2 cellular contexts compared by ENCODE assay signal in genomic region chr19:14550201-14550754, GRCh38.
TF ChIP-seq lines count a peak whose summit lies in the region.

No MANE protein-coding gene starts in this region.

TF ChIP-seq in liver, 16 proteins besides CTCF, POLR2A, EP300 and RAD21:
- no peak for TF ChIP-seq FOXA2 (IDR thresholded peaks at IDR 0.05)
- TF ChIP-seq, protein P1, sequence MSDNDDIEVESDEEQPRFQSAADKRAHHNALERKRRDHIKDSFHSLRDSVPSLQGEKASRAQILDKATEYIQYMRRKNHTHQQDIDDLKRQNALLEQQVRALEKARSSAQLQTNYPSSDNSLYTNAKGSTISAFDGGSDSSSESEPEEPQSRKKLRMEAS (IDR thresholded peaks at IDR 0.05), result peak; percentile 16
- TF ChIP-seq GABPA (IDR thresholded peaks at IDR 0.05 in 1 of 2, conservative IDR thresholded peaks at IDR 0.05 in 1 of 2), result no peak
- TF ChIP-seq JUND (IDR thresholded peaks at IDR 0.05), result no peak
- TF ChIP-seq, protein P2, sequence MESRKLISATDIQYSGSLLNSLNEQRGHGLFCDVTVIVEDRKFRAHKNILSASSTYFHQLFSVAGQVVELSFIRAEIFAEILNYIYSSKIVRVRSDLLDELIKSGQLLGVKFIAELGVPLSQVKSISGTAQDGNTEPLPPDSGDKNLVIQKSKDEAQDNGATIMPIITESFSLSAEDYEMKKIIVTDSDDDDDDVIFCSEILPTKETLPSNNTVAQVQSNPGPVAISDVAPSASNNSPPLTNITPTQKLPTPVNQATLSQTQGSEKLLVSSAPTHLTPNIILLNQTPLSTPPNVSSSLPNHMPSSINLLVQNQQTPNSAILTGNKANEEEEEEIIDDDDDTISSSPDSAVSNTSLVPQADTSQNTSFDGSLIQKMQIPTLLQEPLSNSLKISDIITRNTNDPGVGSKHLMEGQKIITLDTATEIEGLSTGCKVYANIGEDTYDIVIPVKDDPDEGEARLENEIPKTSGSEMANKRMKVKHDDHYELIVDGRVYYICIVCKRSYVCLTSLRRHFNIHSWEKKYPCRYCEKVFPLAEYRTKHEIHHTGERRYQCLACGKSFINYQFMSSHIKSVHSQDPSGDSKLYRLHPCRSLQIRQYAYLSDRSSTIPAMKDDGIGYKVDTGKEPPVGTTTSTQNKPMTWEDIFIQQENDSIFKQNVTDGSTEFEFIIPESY (IDR thresholded peaks at IDR 0.05), result no peak
- peak in 1 of 2 donors; percentile 32 for TF ChIP-seq RXRA (IDR thresholded peaks at IDR 0.05)
- TF ChIP-seq SP1 (IDR thresholded peaks at IDR 0.05), result peak; percentile 47
- TF ChIP-seq ATF3 (IDR thresholded peaks at IDR 0.05), result no peak
- no peak for TF ChIP-seq REST (IDR thresholded peaks at IDR 0.05)
- peak; percentile 36 to 72 for TF ChIP-seq EGR1 (IDR thresholded peaks at IDR 0.05; ENCODE audit: low read depth in 2 of 2)
- no peak for TF ChIP-seq HNF4G (IDR thresholded peaks at IDR 0.05)
- TF ChIP-seq TAF1 (conservative IDR thresholded peaks at IDR 0.05), result no peak
- TF ChIP-seq YY1 (IDR thresholded peaks at IDR 0.05), result no peak
- no peak for TF ChIP-seq NR2F2 (IDR thresholded peaks at IDR 0.05)
- TF ChIP-seq FOXA1 (IDR thresholded peaks at IDR 0.05), result no peak
- TF ChIP-seq HNF4A (conservative IDR thresholded peaks at IDR 0.05), result peak; percentile 52 to 54

TF ChIP-seq in HepG2, 621 proteins besides CTCF, POLR2A, EP300 and RAD21:
- TF ChIP-seq ZNF570 (CRISPR knock-in tag; IDR thresholded peaks at IDR 0.05; ENCODE audit: borderline replicate concordance) (no peak), ZNF777 (CRISPR knock-in tag; IDR thresholded peaks at IDR 0.05) (no peak), SAP130 (CRISPR knock-in tag; IDR thresholded peaks at IDR 0.05; ENCODE audit: low read depth) (no peak), KMT2B (CRISPR knock-in tag; IDR thresholded peaks at IDR 0.05) (no peak), ZNF547 (CRISPR knock-in tag; IDR thresholded peaks at IDR 0.05) (no peak), ZEB1 (IDR thresholded peaks at IDR 0.05; ENCODE audit: insufficient replicate concordance, low read depth) (no peak), GTF2F1 (IDR thresholded peaks at IDR 0.05; ENCODE audit: low read length) (no peak), ZNF343 (CRISPR knock-in tag; IDR thresholded peaks at IDR 0.05) (no peak), BRCA1 (CRISPR knock-in tag; IDR thresholded peaks at IDR 0.05) (no peak), ZNF549 (CRISPR knock-in tag; IDR thresholded peaks at IDR 0.05) (no peak), ONECUT2 (CRISPR knock-in tag; IDR thresholded peaks at IDR 0.05) (no peak), ZNF580 (CRISPR knock-in tag; IDR thresholded peaks at IDR 0.05; ENCODE audit: borderline replicate concordance, low read depth) (no peak), ZNF501 (CRISPR knock-in tag; IDR thresholded peaks at IDR 0.05) (no peak), CCAR2 (optimal IDR thresholded peaks at IDR 0.05; ENCODE audit: low read depth, low read length) (no peak)
- TF ChIP-seq, protein P3, sequence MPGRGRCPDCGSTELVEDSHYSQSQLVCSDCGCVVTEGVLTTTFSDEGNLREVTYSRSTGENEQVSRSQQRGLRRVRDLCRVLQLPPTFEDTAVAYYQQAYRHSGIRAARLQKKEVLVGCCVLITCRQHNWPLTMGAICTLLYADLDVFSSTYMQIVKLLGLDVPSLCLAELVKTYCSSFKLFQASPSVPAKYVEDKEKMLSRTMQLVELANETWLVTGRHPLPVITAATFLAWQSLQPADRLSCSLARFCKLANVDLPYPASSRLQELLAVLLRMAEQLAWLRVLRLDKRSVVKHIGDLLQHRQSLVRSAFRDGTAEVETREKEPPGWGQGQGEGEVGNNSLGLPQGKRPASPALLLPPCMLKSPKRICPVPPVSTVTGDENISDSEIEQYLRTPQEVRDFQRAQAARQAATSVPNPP (CRISPR knock-in tag; IDR thresholded peaks at IDR 0.05), result no peak
- TF ChIP-seq, protein P4, sequence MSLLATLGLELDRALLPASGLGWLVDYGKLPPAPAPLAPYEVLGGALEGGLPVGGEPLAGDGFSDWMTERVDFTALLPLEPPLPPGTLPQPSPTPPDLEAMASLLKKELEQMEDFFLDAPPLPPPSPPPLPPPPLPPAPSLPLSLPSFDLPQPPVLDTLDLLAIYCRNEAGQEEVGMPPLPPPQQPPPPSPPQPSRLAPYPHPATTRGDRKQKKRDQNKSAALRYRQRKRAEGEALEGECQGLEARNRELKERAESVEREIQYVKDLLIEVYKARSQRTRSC (CRISPR knock-in tag; IDR thresholded peaks at IDR 0.05; ENCODE audit: low read depth), result no peak
- TF ChIP-seq, protein P5, sequence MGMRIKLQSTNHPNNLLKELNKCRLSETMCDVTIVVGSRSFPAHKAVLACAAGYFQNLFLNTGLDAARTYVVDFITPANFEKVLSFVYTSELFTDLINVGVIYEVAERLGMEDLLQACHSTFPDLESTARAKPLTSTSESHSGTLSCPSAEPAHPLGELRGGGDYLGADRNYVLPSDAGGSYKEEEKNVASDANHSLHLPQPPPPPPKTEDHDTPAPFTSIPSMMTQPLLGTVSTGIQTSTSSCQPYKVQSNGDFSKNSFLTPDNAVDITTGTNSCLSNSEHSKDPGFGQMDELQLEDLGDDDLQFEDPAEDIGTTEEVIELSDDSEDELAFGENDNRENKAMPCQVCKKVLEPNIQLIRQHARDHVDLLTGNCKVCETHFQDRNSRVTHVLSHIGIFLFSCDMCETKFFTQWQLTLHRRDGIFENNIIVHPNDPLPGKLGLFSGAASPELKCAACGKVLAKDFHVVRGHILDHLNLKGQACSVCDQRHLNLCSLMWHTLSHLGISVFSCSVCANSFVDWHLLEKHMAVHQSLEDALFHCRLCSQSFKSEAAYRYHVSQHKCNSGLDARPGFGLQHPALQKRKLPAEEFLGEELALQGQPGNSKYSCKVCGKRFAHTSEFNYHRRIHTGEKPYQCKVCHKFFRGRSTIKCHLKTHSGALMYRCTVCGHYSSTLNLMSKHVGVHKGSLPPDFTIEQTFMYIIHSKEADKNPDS (CRISPR knock-in tag; IDR thresholded peaks at IDR 0.05), result no peak
TF ChIP-seq in HepG2: peak in this region for 0.
